Comparison of ENCODE assay signal across 19 cellular contexts in the genomic region with DNA sequence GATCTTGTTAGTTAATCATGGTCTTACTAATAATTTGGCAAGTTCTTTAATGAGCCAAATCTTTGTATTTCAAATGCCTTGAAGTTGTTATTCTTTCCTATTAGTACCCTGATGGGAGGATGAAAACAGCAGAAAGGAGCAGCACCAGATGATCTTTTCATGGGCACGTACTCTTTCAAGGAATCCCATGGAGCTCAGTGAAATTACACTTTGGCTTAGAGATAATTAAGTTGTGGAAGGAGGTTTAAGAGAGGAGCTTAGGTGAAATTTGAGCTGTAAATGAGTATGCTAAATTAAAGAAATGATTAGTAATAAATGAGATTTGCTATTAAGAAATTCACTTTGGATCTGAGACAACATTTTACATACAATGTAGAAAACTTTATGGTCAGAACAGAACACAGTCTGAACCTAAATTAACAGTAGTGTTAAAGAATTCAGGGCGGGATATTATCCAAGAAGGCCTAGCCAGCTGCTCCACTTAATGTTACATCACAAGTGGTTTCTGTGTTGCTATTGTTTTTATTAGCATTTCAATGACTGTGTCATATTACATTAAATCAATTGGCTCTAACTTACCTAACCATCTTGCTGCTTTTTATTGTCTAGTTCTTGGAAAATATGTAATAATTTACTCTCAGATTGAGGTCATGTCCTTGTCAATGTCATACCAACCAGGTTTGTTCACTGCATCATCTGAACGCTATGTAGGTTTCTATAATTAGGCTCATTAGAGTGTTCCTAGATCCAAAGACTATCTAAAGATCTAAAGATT. TPM values are rescaled to one million over a fixed set of nuclear protein-coding genes. Genes with fewer than 3 reads are reported as not detected.
DNase-seq lines count a peak whose midpoint lies in the region; ATAC-seq and TF ChIP-seq lines count a peak whose summit lies in the region.
"Had no signal": no experiment of that assay in that cellular context is flagged by ENCODE, and none has a peak within 500 bp of the region (broad histone marks: within the 10 kb centered on the region; RNA-seq: fewer than 3 reads in every experiment).

No MANE protein-coding gene starts in this region.

- no peaks in the 10 kb centered on the region for H3K27me3 Mint-ChIP-seq in WTC11 (ENCODE audit: low read depth)
- peaks cover 2% of the 10 kb centered on the region for H3K27me3 Mint-ChIP-seq in glutamatergic neuron (ENCODE audit: unreplicated experiment)
- H3K27me3 Mint-ChIP-seq: activated naive CD8-positive, alpha-beta T cell treated with anti-CD3 and anti-CD28 coated beads, Interleukin-2, amount 50 U/mL, for 24 hours; CD8-positive, alpha-beta memory T cell; central memory CD8-positive, alpha-beta T cell had no signal

- H3K9ac ChIP-seq in skeletal muscle tissue (ENCODE audit: low read depth in 1 of 3, low read length in 3 of 3), result no peak overlapping the region

- H3K9me3 Mint-ChIP-seq in WTC11 (no peaks in the 10 kb centered on the region), glutamatergic neuron (ENCODE audit: unreplicated experiment) (peaks cover 6% of the 10 kb centered on the region)
- H3K9me3 Mint-ChIP-seq: activated B cell treated with CpG ODN at 0.5 μM for 24 hours; activated naive CD8-positive, alpha-beta T cell treated with anti-CD3 and anti-CD28 coated beads, Interleukin-2, amount 50 U/mL, for 24 hours; CD8-positive, alpha-beta memory T cell; central memory CD8-positive, alpha-beta T cell had no signal

- H3K36me3 Mint-ChIP-seq in WTC11, result peaks cover 25% of the 10 kb centered on the region
- no peaks in the 10 kb centered on the region for H3K36me3 Mint-ChIP-seq in glutamatergic neuron (ENCODE audit: unreplicated experiment)

- in situ Hi-C loops in GM13976 (cut with MboI; ENCODE audit: low sequenced_read_pairs, unreplicated experiment), result no loop called here

- H3K9me3 ChIP-seq in left ventricle myocardium inferior (replicated peaks) (no peaks in the 10 kb centered on the region), gastroesophageal sphincter (no peaks in the 10 kb centered on the region), skeletal muscle tissue (ENCODE audit: control insufficient read depth in 3 of 3, low read length in 3 of 3) (no peaks in the 10 kb centered on the region), WERI-Rb-1 (ENCODE audit: severe bottlenecking) (no peaks in the 10 kb centered on the region)
- H3K9me3 ChIP-seq: ovary, testis had no signal

- peaks cover 40% of the 10 kb centered on the region for H3K4me1 Mint-ChIP-seq in WTC11
- peaks cover 2% of the 10 kb centered on the region for H3K4me1 Mint-ChIP-seq in glutamatergic neuron (ENCODE audit: low read depth, unreplicated experiment)

- intact Hi-C loops in left ventricle myocardium inferior (cut with micrococcal nuclease) (no loop called here), left ventricle myocardium superior (cut with micrococcal nuclease) (no loop called here)

- H3K4me1 ChIP-seq in left ventricle myocardium inferior, result peaks cover 45% of the 10 kb centered on the region
- peaks cover 3 to 34% (median 6%) of the 10 kb centered on the region in 3 donors for H3K4me1 ChIP-seq in gastroesophageal sphincter
- peaks cover 6 to 9% (median 7%) of the 10 kb centered on the region in 3 donors for H3K4me1 ChIP-seq in skeletal muscle tissue (ENCODE audit: control insufficient read depth in 3 of 3, insufficient read depth in 3 of 3, low read length in 3 of 3)

- peak overlapping the region; percentile 41 for H3K27ac ChIP-seq in left ventricle myocardium inferior (replicated peaks)
- H3K27ac ChIP-seq in gastroesophageal sphincter, result peak overlapping the region in 3 of 4 donors; percentile 29 to 56 (median 46)
- peak overlapping the region; percentile 42 for H3K27ac ChIP-seq in skeletal muscle tissue (ENCODE audit: low read depth, low read length)
- H3K27ac ChIP-seq in WERI-Rb-1, result no peak overlapping the region
- H3K27ac ChIP-seq: ovary, RWPE1, testis had no signal

- H3K27ac Mint-ChIP-seq in WTC11 (peak overlapping the region; percentile 90), glutamatergic neuron (ENCODE audit: unreplicated experiment) (no peak overlapping the region)
- H3K27ac Mint-ChIP-seq: activated B cell treated with CpG ODN at 0.5 μM for 24 hours; activated CD8-positive, alpha-beta T cell treated with anti-CD3 and anti-CD28 coated beads, Interleukin-2, amount 10 ng/mL, durations not matched to agents 7 days and 5 days; activated naive CD8-positive, alpha-beta T cell treated with anti-CD3 and anti-CD28 coated beads, Interleukin-2, amount 50 U/mL, for 24 hours had no signal

- CTCF ChIA-PET in WTC11 (lab: Charles Lee), result interaction anchor here (0.6 kb wide), 1 partner anchor 27 kb away, joined by 5 read pairs; no protein-coding TSS in a partner anchor

- TF ChIP-seq POLR2A in gastroesophageal sphincter (IDR thresholded peaks at IDR 0.05), result no peak

- TF ChIP-seq EP300 in gastroesophageal sphincter (IDR thresholded peaks at IDR 0.05), result no peak

- POLR2A ChIA-PET in WTC11 (lab: Charles Lee), result no interaction called here

- H3K4me3 Mint-ChIP-seq in WTC11, result no peak overlapping the region
- H3K4me3 Mint-ChIP-seq in glutamatergic neuron (ENCODE audit: unreplicated experiment), result no peak overlapping the region
- H3K4me3 Mint-ChIP-seq: activated B cell treated with CpG ODN at 0.5 μM for 24 hours; activated CD8-positive, alpha-beta T cell treated with anti-CD3 and anti-CD28 coated beads, Interleukin-2, amount 10 ng/mL, durations not matched to agents 7 days and 5 days; central memory CD8-positive, alpha-beta T cell had no signal

- TF ChIP-seq CTCF in left ventricle myocardium inferior (IDR thresholded peaks at IDR 0.05; ENCODE audit: borderline replicate concordance) (no peak), WTC11 (IDR thresholded peaks at IDR 0.05) (no peak), gastroesophageal sphincter (IDR thresholded peaks at IDR 0.05) (no peak), glutamatergic neuron (IDR thresholded peaks at IDR 0.05; ENCODE audit: partially characterized antibody, unreplicated experiment) (no peak), GM13976 (IDR thresholded peaks at IDR 0.05; ENCODE audit: borderline replicate concordance, control extremely low read depth, extremely low read depth, insufficient read depth, missing control alignments) (no peak), WERI-Rb-1 (IDR thresholded peaks at IDR 0.05; ENCODE audit: low read depth, low read length) (no peak)

- WGBS in gastroesophageal sphincter (ENCODE audit: low coverage in 1 of 2), 2 donors, result 39 to 58% methylated on average over 3 of the region's 3 CpGs

- H3K36me3 ChIP-seq in left ventricle myocardium inferior (peaks cover 13% of the 10 kb centered on the region), gastroesophageal sphincter (peaks cover 0 to 12% of the 10 kb centered on the region in 2 donors), skeletal muscle tissue (ENCODE audit: control insufficient read depth in 3 of 3, insufficient read depth in 3 of 3, low read length in 3 of 3) (peaks cover 5 to 9% (median 7%) of the 10 kb centered on the region in 3 donors), WERI-Rb-1 (peaks cover 27% of the 10 kb centered on the region)
- H3K36me3 ChIP-seq: ovary had no signal

- no peak for DNase-seq in left ventricle myocardium inferior
- no peak for DNase-seq in left ventricle myocardium superior
- DNase-seq in WTC11 (ENCODE audit: low spot score), result no peak
- no peak for DNase-seq in glutamatergic neuron
- DNase-seq in GM13976 (ENCODE audit: low spot score), result no peak
- no peak for DNase-seq in WERI-Rb-1
- DNase-seq: activated B cell treated with CpG ODN at 0.5 μM for 24 hours; activated CD8-positive, alpha-beta T cell treated with anti-CD3 and anti-CD28 coated beads, Interleukin-2, amount 10 ng/mL, durations not matched to agents 7 days and 5 days; activated naive CD8-positive, alpha-beta T cell treated with anti-CD3 and anti-CD28 coated beads, Interleukin-2, amount 50 U/mL, for 24 hours; CD8-positive, alpha-beta memory T cell; effector CD4-positive, alpha-beta T cell; EL; NK-92 treated with Interleukin-12 subunit alpha and Interleukin-12 subunit beta, amount 100 ng/mL, for 24 hours; ovary; testis had no signal

- H3K27me3 ChIP-seq in left ventricle myocardium inferior (ENCODE audit: low read depth) (no peaks in the 10 kb centered on the region), gastroesophageal sphincter (no peaks in the 10 kb centered on the region), skeletal muscle tissue (ENCODE audit: control insufficient read depth in 3 of 3, insufficient read depth in 3 of 3, low read length in 3 of 3) (no peaks in the 10 kb centered on the region), WERI-Rb-1 (ENCODE audit: insufficient read depth, low read depth, severe bottlenecking) (no peaks in the 10 kb centered on the region)
- H3K27me3 ChIP-seq: ovary, testis had no signal

- H3K4me3 ChIP-seq in left ventricle myocardium inferior (no peak overlapping the region), gastroesophageal sphincter (no peak overlapping the region), skeletal muscle tissue (ENCODE audit: low read length in 3 of 3) (no peak overlapping the region), WERI-Rb-1 (ENCODE audit: low read depth, low read length) (no peak overlapping the region)
- H3K4me3 ChIP-seq: ovary, testis had no signal

- no peak for ATAC-seq in left ventricle myocardium superior
- no peak for ATAC-seq in WTC11
- no peak for ATAC-seq in gastroesophageal sphincter
- ATAC-seq: activated CD8-positive, alpha-beta T cell treated with anti-CD3 and anti-CD28 coated beads, Interleukin-2, amount 10 ng/mL, durations not matched to agents 7 days and 5 days; activated naive CD8-positive, alpha-beta T cell treated with anti-CD3 and anti-CD28 coated beads, Interleukin-2, amount 50 U/mL, for 24 hours had no signal

TF ChIP-seq in WTC11, 78 proteins besides CTCF, POLR2A, EP300 and RAD21 (continues in another document):
- TF ChIP-seq SMAD4 (CRISPR knock-in tag; IDR thresholded peaks at IDR 0.05) (no peak), ZNF317 (CRISPR knock-in tag; IDR thresholded peaks at IDR 0.05; ENCODE audit: borderline replicate concordance, low read depth) (no peak)

RNA-seq across cellular contexts. Expression of a gene that starts 3.9 kb away (rescaled TPM):
- total RNA-seq in left ventricle myocardium inferior (13.8 TPM), left ventricle myocardium superior (8.5 TPM), WTC11 (2021) (9.4 to 10.6 TPM (median 10.5 TPM) in 3 replicates), gastroesophageal sphincter (10 to 100 TPM; 12.4 to 29.0 (median 23.4) TPM), skeletal muscle tissue (20.9 TPM), glutamatergic neuron (ENCODE audit: unreplicated experiment) (14.0 TPM)
